Comparison of ENCODE assay signal across 8 cellular contexts in the genomic region with DNA sequence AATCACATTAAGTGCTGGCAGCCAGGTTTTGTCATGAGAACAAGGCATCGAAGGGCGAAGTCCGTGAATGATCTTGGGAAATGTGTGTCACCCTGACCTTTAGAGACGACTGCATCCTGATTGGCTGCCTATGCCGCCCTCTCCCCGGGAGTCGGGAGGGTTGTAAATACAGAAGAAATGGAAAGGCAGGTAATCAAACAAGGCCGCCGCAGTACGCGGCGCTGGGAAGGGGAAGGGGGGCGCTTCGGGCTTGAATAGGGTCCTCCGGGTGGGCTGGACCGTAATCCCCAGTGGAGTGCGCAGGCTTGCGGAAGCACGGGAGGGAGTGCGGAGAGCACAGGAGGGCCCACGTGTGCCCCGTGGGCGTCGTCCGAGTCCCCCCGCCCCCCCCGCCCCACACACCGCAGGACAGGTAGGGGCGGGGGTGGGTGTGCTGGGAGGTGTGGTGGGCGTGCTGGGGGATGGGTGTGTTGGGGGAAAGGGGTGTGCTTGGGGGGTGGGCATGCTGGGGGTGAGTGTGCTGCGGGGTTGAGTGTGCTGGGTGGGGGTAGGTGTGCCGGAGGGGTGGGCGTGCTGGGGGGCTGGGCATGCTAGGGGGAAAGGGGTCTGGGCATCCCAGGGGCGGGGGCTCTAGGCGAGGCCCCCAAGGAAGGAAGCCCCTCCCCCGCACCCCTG.
DNase-seq lines count a peak whose midpoint lies in the region; ATAC-seq and TF ChIP-seq lines count a peak whose summit lies in the region.

No MANE protein-coding gene starts in this region.

- in situ Hi-C loops in gastrocnemius medialis (cut with MboI; ENCODE audit: low sequenced_read_pairs in 4 of 4) = no loop called here

- intact Hi-C loops in Right ventricle myocardium superior (cut with DNase I) (loop anchor here (5.0 kb wide), 1 partner anchor 52 kb away; no protein-coding TSS in a partner anchor), Right ventricle myocardium inferior (cut with DNase I) (loop anchor here (2.0 to 5.0 kb wide), 2 partner anchors 52 to 156 kb away; no protein-coding TSS in a partner anchor), gastrocnemius medialis (cut with DNase I; ENCODE audit: low total_unique reads) (loop anchor here (5.0 kb wide), 2 partner anchors 168 to 727 kb away; partner anchors contain the start of genes ARHGAP12 and ZNF438)

- TF ChIP-seq CTCF in gastrocnemius medialis (IDR thresholded peaks at IDR 0.05 in 4 of 5, conservative IDR thresholded peaks at IDR 0.05 in 1 of 5) = no peak

- peak; percentile 60 for DNase-seq in Right ventricle myocardium superior
- DNase-seq in Right ventricle myocardium inferior (ENCODE audit: missing footprints) = no peak
- no peak for DNase-seq in SJCRH30
- DNase-seq in amniotic stem cell (lab: John Stamatoyannopoulos, UW) = peak; percentile 14
- no peak for DNase-seq in iPS DF 6.9 (ENCODE audit: low read depth, low spot score)
- peak in 1 of 2 donors; percentile 64 for DNase-seq in gastrocnemius medialis
- no peak for DNase-seq in NOMO-1 (lab: John Stamatoyannopoulos, UW; ENCODE audit: unreplicated experiment in 2 of 2)

- peaks cover 32% of the 10 kb centered on the region for H3K4me1 ChIP-seq in SJCRH30
- peaks cover 8% of the 10 kb centered on the region for H3K4me1 ChIP-seq in iPS DF 6.9 (ENCODE audit: control insufficient read depth, insufficient read depth, low read length)
- peaks cover 24 to 37% of the 10 kb centered on the region in 2 donors for H3K4me1 ChIP-seq in gastrocnemius medialis

- H3K36me3 ChIP-seq in SJCRH30 (no peaks in the 10 kb centered on the region), iPS DF 6.9 (ENCODE audit: control insufficient read depth, insufficient read depth, low read length) (no peaks in the 10 kb centered on the region), gastrocnemius medialis (no peaks in the 10 kb centered on the region)

- ATAC-seq in Right ventricle myocardium superior (ENCODE audit: poor library complexity) = peak; percentile 18
- ATAC-seq in Right ventricle myocardium inferior = no peak
- ATAC-seq in gastrocnemius medialis = peak in 1 of 2 donors; percentile 28
- ATAC-seq in GM19452 (IDR thresholded peaks at IDR 0.05; ENCODE audit: unreplicated experiment) = no peak

- TF ChIP-seq POLR2A in gastrocnemius medialis (IDR thresholded peaks at IDR 0.05) = no peak

- no peaks in the 10 kb centered on the region for H3K9me3 ChIP-seq in SJCRH30 (replicated peaks)
- H3K9me3 ChIP-seq in iPS DF 6.9 (ENCODE audit: control insufficient read depth, insufficient read depth, low read length) = no peaks in the 10 kb centered on the region
- no peaks in the 10 kb centered on the region for H3K9me3 ChIP-seq in gastrocnemius medialis

- peak overlapping the region; percentile 90 for H3K4me3 ChIP-seq in SJCRH30
- H3K4me3 ChIP-seq in iPS DF 6.9 (ENCODE audit: low read length) = peak overlapping the region; percentile 84; the same call in 1 of the 2 replicates
- peak overlapping the region; percentile 67 to 89 (median 83) for H3K4me3 ChIP-seq in gastrocnemius medialis

- peak overlapping the region; percentile 84 for H3K27ac ChIP-seq in SJCRH30
- no peak overlapping the region for H3K27ac ChIP-seq in iPS DF 6.9 (ENCODE audit: low read length)
- H3K27ac ChIP-seq in gastrocnemius medialis = peak overlapping the region; percentile 95 to 97 (median 96)

- no peaks in the 10 kb centered on the region for H3K27me3 ChIP-seq in SJCRH30
- H3K27me3 ChIP-seq in iPS DF 6.9 (ENCODE audit: control insufficient read depth, insufficient read depth, low read length) = no peaks in the 10 kb centered on the region
- no peaks in the 10 kb centered on the region for H3K27me3 ChIP-seq in gastrocnemius medialis

- no CpG with 5 or more reads among the region's 36 CpGs for WGBS in iPS DF 6.9 (ENCODE audit: insufficient coverage, insufficient read length)

Comparison
In these comparisons a context has a peak if more than half of its experiments do, and no peak if none do; other contexts are left out.
1. DNase-seq: peak in Right ventricle myocardium superior (single experiment) and amniotic stem cell (single experiment); none in Right ventricle myocardium inferior (single experiment), SJCRH30 (0 of 2), iPS DF 6.9 (single experiment) and NOMO-1 (0 of 2).
2. Peak in every context shown above with its lines, with median percentiles within 50 percentile points of each other: H3K4me3 ChIP-seq.